8 cellular contexts compared by ENCODE assay signal in the genomic region with DNA sequence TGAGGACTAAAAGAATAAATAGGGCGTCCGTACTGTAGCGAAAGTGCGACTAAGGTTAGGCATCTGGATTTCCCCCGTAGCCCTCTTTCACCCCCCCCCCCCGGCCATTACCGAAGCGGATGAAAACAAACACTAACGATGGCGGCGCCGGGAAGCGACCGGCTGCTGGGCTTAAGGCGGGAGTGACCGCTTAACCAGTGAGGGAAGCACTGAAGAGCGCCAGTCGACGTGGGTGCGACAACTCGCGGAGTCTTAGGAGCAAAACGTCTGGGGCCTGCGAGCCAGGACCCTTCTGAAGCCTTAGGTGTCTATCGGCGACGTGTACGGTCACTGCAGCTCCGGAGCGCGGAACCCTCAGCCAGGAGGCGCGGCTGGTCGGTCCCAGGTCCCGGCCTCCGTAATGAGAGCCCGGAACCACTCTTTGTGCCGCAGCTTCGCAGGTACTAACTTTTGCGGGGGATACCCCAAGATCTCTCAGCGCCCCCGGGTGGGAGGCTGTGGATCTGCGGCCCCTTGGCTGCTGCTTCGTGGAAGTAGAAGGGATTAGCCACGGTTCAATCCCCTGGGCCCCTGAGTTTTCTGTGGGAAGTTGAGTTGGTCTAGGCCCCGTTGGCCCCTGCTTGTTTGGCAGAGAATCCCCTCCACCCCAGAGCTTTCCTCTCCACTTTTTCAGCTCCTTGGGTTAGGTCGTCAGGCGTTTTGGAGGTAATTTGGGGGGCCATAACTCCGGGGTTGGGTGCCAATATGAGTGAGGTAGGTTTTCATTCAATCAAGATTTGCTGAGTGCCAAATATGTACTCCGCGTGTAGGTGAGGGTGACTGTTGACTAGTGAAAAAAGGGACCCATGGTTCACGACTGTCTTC. TPM values are rescaled to one million over a fixed set of nuclear protein-coding genes. Genes with fewer than 3 reads are reported as not detected.
A peak's percentile ranks its signal among the peaks of the same experiment; 100 is the strongest.
DNase-seq lines count a peak whose midpoint lies in the region; ATAC-seq and TF ChIP-seq lines count a peak whose summit lies in the region.

Gene ATG13, plus strand, starts transcription at position 103 of the 864 bp plus-strand sequence. CDS start 26,739 bp downstream, outside the sequence.

- H3K36me3 ChIP-seq in right lobe of liver, result peaks cover 0 to 17% (median 0%) of the 10 kb centered on the region in 4 donors

- H3K4me3 ChIP-seq in right lobe of liver, result peak within 1 kb of the TSS; percentile 100

- H3K27ac ChIP-seq in right lobe of liver, result peak within 1 kb of the TSS; percentile 94 to 97 (median 94)

- ATAC-seq in GM18909 (IDR thresholded peaks at IDR 0.05; ENCODE audit: poor library complexity, unreplicated experiment), result peak; percentile 54
- ATAC-seq in HG03175 (IDR thresholded peaks at IDR 0.05; ENCODE audit: unreplicated experiment), result peak; percentile 61
- peak; percentile 81 to 89 (median 86) for ATAC-seq in right lobe of liver

- WGBS in right lobe of liver (ENCODE audit: insufficient coverage, low coverage, low lambda C conversion rate, missing lambda C conversion rate), result under 1% methylated on average over 41 of the region's 52 CpGs

- TF ChIP-seq POLR2A in right lobe of liver (IDR thresholded peaks at IDR 0.05), result no peak

- intact Hi-C loops in right lobe of liver (cut with DNase I), result no loop called here

- TF ChIP-seq CTCF in right lobe of liver (IDR thresholded peaks at IDR 0.05), result peak; percentile 58 to 79 (median 72)

- H3K27me3 ChIP-seq in right lobe of liver, result no peaks in the 10 kb centered on the region

- H3K4me1 ChIP-seq in right lobe of liver, result peaks cover 0 to 15% (median 6%) of the 10 kb centered on the region in 4 donors

- no peaks in the 10 kb centered on the region for H3K9me3 ChIP-seq in right lobe of liver

- DNase-seq in AML-193 (lab: John Stamatoyannopoulos, UW), result peak; percentile 65 to 73
- peak; percentile 84 for DNase-seq in NCI-H446 treated with DMSO at 0.1 percent for 48 hours (lab: John Stamatoyannopoulos, UW)
- peak; percentile 49 to 70 for DNase-seq in activated CD4-positive, alpha-beta T cell treated with anti-CD3 and anti-CD28 coated beads, Interleukin-2, amount 50 U/mL, for 24 hours (ENCODE audit: low read depth in 1 of 2, low spot score in 1 of 2)
- DNase-seq in dermis blood vessel endothelial cell, result peak; percentile 88
- DNase-seq in right lobe of liver, result peak; percentile 74 to 85 (median 77)
- peak; percentile 85 for DNase-seq in stimulated activated CD4-positive, alpha-beta T cell treated with anti-CD3 and anti-CD28 coated beads, Interleukin-4, amount 100 ng/mL, for 24 hours

RNA-seq across cellular contexts. Expression of gene ATG13, which starts in this region (rescaled TPM):
- total RNA-seq in dermis blood vessel endothelial cell, result 57.7 and 67.3 TPM in 2 replicates
- 10 to 100 TPM; 34.5 to 60.9 (median 41.1) TPM for total RNA-seq in right lobe of liver

Comparison
In these comparisons a context has a peak if more than half of its experiments do, and no peak if none do; other contexts are left out.
1. Peak in every context shown above with its lines: DNase-seq, ATAC-seq, H3K4me3 ChIP-seq and H3K27ac ChIP-seq.